Comparison of ENCODE assay signal across 18 cellular contexts in the genomic region with DNA sequence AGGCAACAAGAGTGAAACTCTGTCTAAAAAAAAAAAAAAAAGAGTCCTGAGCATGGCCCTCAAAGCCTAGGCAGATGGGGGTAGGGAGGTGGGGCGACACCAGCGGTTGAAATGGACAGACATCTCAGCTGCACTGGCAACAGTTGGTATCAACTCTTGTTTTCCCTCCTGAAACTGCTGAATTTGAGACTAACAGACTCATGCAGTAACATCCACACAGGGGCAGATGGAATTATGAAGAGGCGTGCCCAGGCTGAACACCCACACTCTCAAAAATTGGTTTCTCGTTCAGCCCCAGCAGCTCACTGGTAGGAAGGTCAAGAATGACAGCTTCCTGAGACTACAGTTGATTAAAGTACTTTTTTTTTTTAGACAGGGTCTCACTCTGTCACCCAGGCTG. TPM values are rescaled to one million over a fixed set of nuclear protein-coding genes. Genes with fewer than 3 reads are reported as not detected.
DNase-seq lines count a peak whose midpoint lies in the region; ATAC-seq and TF ChIP-seq lines count a peak whose summit lies in the region.
"Had no signal": no experiment of that assay in that cellular context is flagged by ENCODE, and none has a peak within 500 bp of the region (broad histone marks: within the 10 kb centered on the region; RNA-seq: fewer than 3 reads in every experiment).

No MANE protein-coding gene starts in this region.

- no peak for ATAC-seq in CD4-positive, alpha-beta T cell (ENCODE audit: poor library complexity)
- ATAC-seq in GM19455 (IDR thresholded peaks at IDR 0.05; ENCODE audit: unreplicated experiment) = no peak

- TF ChIP-seq CTCF in CD4-positive, alpha-beta T cell (IDR thresholded peaks at IDR 0.05) = no peak
- no peak for TF ChIP-seq CTCF in RWPE1 (conservative IDR thresholded peaks at IDR 0.05; ENCODE audit: low read depth)

- no peaks in the 10 kb centered on the region for H3K9me3 Mint-ChIP-seq in CD4-positive, alpha-beta T cell
- H3K9me3 Mint-ChIP-seq in activated naive CD8-positive, alpha-beta T cell treated with anti-CD3 and anti-CD28 coated beads for 36 hours = peaks cover 2% of the 10 kb centered on the region

- no peaks in the 10 kb centered on the region for H3K27me3 Mint-ChIP-seq in CD4-positive, alpha-beta T cell
- H3K27me3 Mint-ChIP-seq in activated naive CD8-positive, alpha-beta T cell treated with anti-CD3 and anti-CD28 coated beads for 36 hours = no peaks in the 10 kb centered on the region
- H3K27me3 Mint-ChIP-seq: activated naive CD8-positive, alpha-beta T cell had no signal

- no peaks in the 10 kb centered on the region for H3K9me3 ChIP-seq in CD4-positive, alpha-beta T cell (ENCODE audit: control insufficient read depth, low read length)
- H3K9me3 ChIP-seq: left ventricle myocardium inferior, pancreas, SK-N-SH, spleen had no signal

- DNase-seq in Ammon's horn (ENCODE audit: low spot score) (peak; percentile 53), RWPE1 (ENCODE audit: low spot score) (no peak), NCI-H82 (lab: John Stamatoyannopoulos, UW) (no peak), 8988T (no peak), mucosa of gallbladder (ENCODE audit: low spot score) (no peak)
- no peak for DNase-seq in CD4-positive, alpha-beta T cell
- peak; percentile 27 for DNase-seq in activated naive CD8-positive, alpha-beta T cell treated with anti-CD3 and anti-CD28 coated beads for 36 hours
- DNase-seq: DMS53, dorsolateral prefrontal cortex, left ventricle myocardium inferior, NCI-H524, pancreas, SK-N-SH, spleen had no signal

- intact Hi-C loops in CD4-positive, alpha-beta T cell (cut with DNase I, micrococcal nuclease) = loop anchor here in 1 of 2 experiments (5.0 kb wide), 1 partner anchor 57 kb away; the partner anchor contains the start of gene CILP2

- H3K27ac ChIP-seq in CD4-positive, alpha-beta T cell (ENCODE audit: low read depth, low read length) = no peak overlapping the region
- H3K27ac ChIP-seq in RWPE1 = peak overlapping the region; percentile 38
- H3K27ac ChIP-seq: dorsolateral prefrontal cortex, left ventricle myocardium inferior had no signal

- peaks cover 53% of the 10 kb centered on the region for H3K36me3 Mint-ChIP-seq in CD4-positive, alpha-beta T cell (ENCODE audit: low read depth)
- peaks cover 38% of the 10 kb centered on the region for H3K36me3 Mint-ChIP-seq in activated naive CD8-positive, alpha-beta T cell treated with anti-CD3 and anti-CD28 coated beads for 36 hours

- H3K4me3 Mint-ChIP-seq in CD4-positive, alpha-beta T cell = no peak overlapping the region
- no peak overlapping the region for H3K4me3 Mint-ChIP-seq in activated naive CD8-positive, alpha-beta T cell treated with anti-CD3 and anti-CD28 coated beads for 36 hours
- H3K4me3 Mint-ChIP-seq: activated naive CD8-positive, alpha-beta T cell had no signal

- CTCF ChIA-PET in CD4-positive, alpha-beta T cell (lab: Charles Lee) = interaction anchor here (0.8 kb wide), 1 partner anchor 12 kb away, joined by 4 read pairs; no protein-coding TSS in a partner anchor
- CTCF ChIA-PET in RWPE1 (lab: Yijun Ruan, JAX) = interaction anchor here (0.6 to 0.9 kb wide), 2 partner anchors 62 to 1206 kb away, joined by 3 to 5 read pairs; no protein-coding TSS in a partner anchor

- no peaks in the 10 kb centered on the region for H3K27me3 ChIP-seq in CD4-positive, alpha-beta T cell (ENCODE audit: control insufficient read depth, insufficient read depth, low read length)
- H3K27me3 ChIP-seq: dorsolateral prefrontal cortex, pancreas, spleen had no signal

- POLR2A ChIA-PET in CD4-positive, alpha-beta T cell (lab: Charles Lee) = interaction anchor here (0.6 to 0.7 kb wide), 2 partner anchors 227 to 277 kb away, joined by 3 to 4 read pairs; partner anchors contain the start of gene ZNF506
- POLR2A ChIA-PET in RWPE1 (lab: Yijun Ruan, JAX; ENCODE audit: low non-redundant PET) = no interaction called here

- H3K27ac Mint-ChIP-seq in CD4-positive, alpha-beta T cell = peak overlapping the region; percentile 81
- H3K27ac Mint-ChIP-seq in activated naive CD8-positive, alpha-beta T cell treated with anti-CD3 and anti-CD28 coated beads for 36 hours = peak overlapping the region; percentile 59
- H3K27ac Mint-ChIP-seq: activated naive CD8-positive, alpha-beta T cell had no signal

- peaks cover 60% of the 10 kb centered on the region for H3K4me1 Mint-ChIP-seq in CD4-positive, alpha-beta T cell (ENCODE audit: low read depth)
- H3K4me1 Mint-ChIP-seq in activated naive CD8-positive, alpha-beta T cell treated with anti-CD3 and anti-CD28 coated beads for 36 hours = peaks cover 64% of the 10 kb centered on the region

RNA-seq across cellular contexts. Expression of gene PBX4, which starts 24.1 kb away (rescaled TPM):
- 10 to 100 TPM; 50.1 to 51.8 TPM for total RNA-seq in CD4-positive, alpha-beta T cell
- total RNA-seq in activated naive CD8-positive, alpha-beta T cell treated with anti-CD3 and anti-CD28 coated beads for 36 hours = 1 to 10 TPM; 8.2 to 9.6 TPM
- total RNA-seq in mucosa of gallbladder = 9.9 TPM
- total RNA-seq: left ventricle myocardium inferior had no signal

RNA-seq across cellular contexts. Expression of gene LPAR2, which starts 33.6 kb away (rescaled TPM):
- total RNA-seq in CD4-positive, alpha-beta T cell = 10 to 100 TPM; 85.9 to 93.7 TPM
- 10 to 100 TPM; 23.7 to 28.4 TPM for total RNA-seq in activated naive CD8-positive, alpha-beta T cell treated with anti-CD3 and anti-CD28 coated beads for 36 hours
- 44.3 TPM for total RNA-seq in mucosa of gallbladder

RNA-seq across cellular contexts. Expression of gene GMIP, which starts 49.1 kb away (rescaled TPM):
- total RNA-seq in CD4-positive, alpha-beta T cell = 10 to 100 TPM; 89.6 to 97.0 TPM
- total RNA-seq in activated naive CD8-positive, alpha-beta T cell treated with anti-CD3 and anti-CD28 coated beads for 36 hours = 10 to 100 TPM; 53.3 to 54.7 TPM
- total RNA-seq in mucosa of gallbladder = 28.5 TPM

RNA-seq across cellular contexts. Expression of gene CILP2, which starts 56.3 kb away (rescaled TPM):
- total RNA-seq in CD4-positive, alpha-beta T cell = 1 to 10 TPM; 1.1 to 1.7 TPM
- total RNA-seq in activated naive CD8-positive, alpha-beta T cell treated with anti-CD3 and anti-CD28 coated beads for 36 hours = under 1 TPM; 0.18 to 0.23 TPM
- total RNA-seq in mucosa of gallbladder = 0.26 TPM
- total RNA-seq: esophagus mucosa, HT-29 had no signal

Comparison
In these comparisons a context has a peak if more than half of its experiments do, and no peak if none do; other contexts are left out.
1. DNase-seq: peak in Ammon's horn (single experiment) and activated naive CD8-positive, alpha-beta T cell treated with anti-CD3 and anti-CD28 coated beads for 36 hours (single experiment); none in CD4-positive, alpha-beta T cell (0 of 10), RWPE1 (single experiment), NCI-H82 (single experiment), 8988T (single experiment) and mucosa of gallbladder (single experiment).